Comparison of ENCODE assay signal across 9 cellular contexts in the genomic region with DNA sequence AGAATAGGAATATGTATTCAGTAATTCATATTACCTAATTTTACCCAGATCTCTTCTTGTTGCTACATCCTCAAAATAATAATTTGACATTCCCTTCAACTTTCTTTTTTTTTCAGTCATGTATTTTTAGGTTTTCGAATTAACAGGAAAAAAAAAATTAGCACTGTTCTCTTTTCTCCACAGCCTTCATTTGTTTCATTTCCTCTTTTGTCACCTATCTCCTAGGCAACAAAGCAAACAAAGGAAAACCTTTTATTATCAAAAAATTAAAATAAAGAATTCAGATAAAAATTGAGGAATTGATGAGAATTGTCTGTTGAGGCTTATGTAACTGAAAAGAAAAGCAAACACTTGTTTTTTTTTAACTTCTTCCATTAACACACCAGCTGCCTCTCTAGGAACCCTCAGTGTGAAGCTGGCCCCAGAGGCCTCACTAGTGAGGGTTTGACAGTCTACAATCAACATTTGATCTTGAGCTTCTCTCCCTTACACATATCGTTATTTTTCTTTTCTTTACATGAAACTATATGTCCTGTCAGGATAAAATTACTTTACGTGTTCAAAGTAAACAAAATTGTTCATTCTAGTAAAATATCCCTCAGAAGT.
DNase-seq lines count a peak whose midpoint lies in the region; ATAC-seq and TF ChIP-seq lines count a peak whose summit lies in the region.
"Had no signal": no experiment of that assay in that cellular context is flagged by ENCODE, and none has a peak within 500 bp of the region (broad histone marks: within the 10 kb centered on the region; RNA-seq: fewer than 3 reads in every experiment).

No MANE protein-coding gene starts in this region.

- intact Hi-C loops in left lung (cut with DNase I): no loop called here
- intact Hi-C loops in prostate gland (cut with DNase I): no loop called here
- intact Hi-C loops in stomach (cut with DNase I; ENCODE audit: low total_unique reads): no loop called here

- H3K9me2 ChIP-seq in Karpas-422 (replicated peaks; ENCODE audit: insufficient read depth, low read length): no peaks in the 10 kb centered on the region

- H3K27ac ChIP-seq in Karpas-422 (ENCODE audit: low read length) (no peak overlapping the region), left lung (no peak overlapping the region), Peyer's patch (no peak overlapping the region), prostate gland (no peak overlapping the region), stomach (no peak overlapping the region)

- DNase-seq in Karpas-422: peak; percentile 71
- no peak for DNase-seq in left lung
- DNase-seq in Peyer's patch: no peak
- DNase-seq in prostate gland (ENCODE audit: low spot score): no peak
- no peak for DNase-seq in hepatic stellate cell (ENCODE audit: low spot score)
- DNase-seq in stomach: no peak
- DNase-seq: activated CD8-positive, alpha-beta memory T cell treated with anti-CD3 and anti-CD28 coated beads, Interleukin-2, amount 10 ng/mL, durations not matched to agents 7 days and 5 days had no signal

- H3K4me3 ChIP-seq in Karpas-422 (ENCODE audit: low read length) (no peak overlapping the region), left lung (no peak overlapping the region), Peyer's patch (no peak overlapping the region), prostate gland (no peak overlapping the region), stomach (no peak overlapping the region)

- TF ChIP-seq POLR2A in Peyer's patch (IDR thresholded peaks at IDR 0.05) (no peak), prostate gland (IDR thresholded peaks at IDR 0.05) (no peak), stomach (IDR thresholded peaks at IDR 0.05) (no peak)

- no peaks in the 10 kb centered on the region for H4K20me1 ChIP-seq in Karpas-422 (ENCODE audit: insufficient read depth, low read depth, low read length)

- no peak for TF ChIP-seq EP300 in stomach (IDR thresholded peaks at IDR 0.05)

- ATAC-seq in GM18907 (IDR thresholded peaks at IDR 0.05; ENCODE audit: unreplicated experiment) (peak; percentile 73), HG02678 (IDR thresholded peaks at IDR 0.05; ENCODE audit: unreplicated experiment) (peak; percentile 63), left lung (peak; percentile 52)
- ATAC-seq: activated CD8-positive, alpha-beta memory T cell treated with anti-CD3 and anti-CD28 coated beads, Interleukin-2, amount 10 ng/mL, durations not matched to agents 7 days and 5 days had no signal

- no peaks in the 10 kb centered on the region for H3K79me2 ChIP-seq in Karpas-422 (ENCODE audit: low read length)

- H3K4me1 ChIP-seq in Karpas-422 (ENCODE audit: low read length) (peaks cover 11% of the 10 kb centered on the region), left lung (no peaks in the 10 kb centered on the region), Peyer's patch (no peaks in the 10 kb centered on the region), prostate gland (replicated peaks) (no peaks in the 10 kb centered on the region), stomach (no peaks in the 10 kb centered on the region)

- H3K27me3 ChIP-seq in Karpas-422 (ENCODE audit: low read length) (0 out of 2 replicates have a peak, but pooled peaks cover 3% of the 10 kb centered on the region), left lung (no peaks in the 10 kb centered on the region), Peyer's patch (no peaks in the 10 kb centered on the region), prostate gland (replicated peaks; ENCODE audit: insufficient read depth) (no peaks in the 10 kb centered on the region), stomach (no peaks in the 10 kb centered on the region)

- no peak overlapping the region for H3K9ac ChIP-seq in Karpas-422 (ENCODE audit: low read length)

- H3K36me3 ChIP-seq in Karpas-422 (ENCODE audit: insufficient read depth, low read length) (no peaks in the 10 kb centered on the region), left lung (no peaks in the 10 kb centered on the region), Peyer's patch (no peaks in the 10 kb centered on the region), prostate gland (no peaks in the 10 kb centered on the region), stomach (no peaks in the 10 kb centered on the region)

- no peak for TF ChIP-seq CTCF in left lung (IDR thresholded peaks at IDR 0.05)
- no peak for TF ChIP-seq CTCF in Peyer's patch (IDR thresholded peaks at IDR 0.05)
- no peak for TF ChIP-seq CTCF in prostate gland (IDR thresholded peaks at IDR 0.05)
- no peak for TF ChIP-seq CTCF in stomach (IDR thresholded peaks at IDR 0.05)

- H3K9me3 ChIP-seq in Karpas-422 (ENCODE audit: low read length) (no peaks in the 10 kb centered on the region), left lung (no peaks in the 10 kb centered on the region), Peyer's patch (no peaks in the 10 kb centered on the region), prostate gland (no peaks in the 10 kb centered on the region), stomach (no peaks in the 10 kb centered on the region)

- WGBS in prostate gland: 22% methylated on average over 3 of the region's 3 CpGs
- WGBS in stomach, 5 donors: 34 to 42% (median 35%) methylated on average over 3 of the region's 3 CpGs

- H2AFZ ChIP-seq in Karpas-422 (ENCODE audit: low read length): no peak overlapping the region

- H3K4me2 ChIP-seq in Karpas-422 (ENCODE audit: low read depth, low read length, poor library complexity, severe bottlenecking): no peak overlapping the region
